In the genomic region with DNA sequence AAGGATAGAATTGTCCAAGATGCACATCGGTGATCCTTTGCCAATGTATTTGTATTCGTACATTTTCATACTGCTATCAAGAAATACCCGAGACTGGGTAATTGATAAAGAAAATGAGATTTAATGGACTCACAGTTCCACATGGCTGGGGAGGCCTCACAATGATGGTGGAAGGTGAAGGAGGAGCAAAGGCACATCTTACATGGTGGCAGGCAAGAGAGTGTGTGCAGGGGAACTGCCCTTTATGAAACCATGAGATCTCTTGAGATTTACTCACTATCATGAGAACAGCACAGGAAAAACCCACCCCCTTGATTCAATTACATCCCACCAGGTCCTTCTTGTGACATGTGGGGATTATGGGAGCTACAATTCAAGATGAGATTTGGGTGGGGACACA, we compare ENCODE assay signal across 1 cellular context.
A peak's percentile ranks its signal among the peaks of the same experiment; 100 is the strongest.
TF ChIP-seq lines count a peak whose summit lies in the region.

No MANE protein-coding gene starts in this region.

TF ChIP-seq in K562, 482 proteins besides CTCF, POLR2A, EP300 and RAD21:
- TF ChIP-seq ZNF431 (CRISPR knock-in tag; IDR thresholded peaks at IDR 0.05): peak; percentile 95
- peak in 1 of 2 experiments; percentile 61; a peak in 1 of 3 replicates for TF ChIP-seq CBX3 (IDR thresholded peaks at IDR 0.05; ENCODE audit: borderline replicate concordance in 1 of 2, low read length in 2 of 2)
TF ChIP-seq in K562: peak in this region for 2; not testable (repeated sequence) for 480.
